10 cellular contexts compared by ENCODE assay signal in genomic region chr10:127991543-127992255, GRCh38.
DNase-seq lines count a peak whose midpoint lies in the region; ATAC-seq and TF ChIP-seq lines count a peak whose summit lies in the region.
"Had no signal": no experiment of that assay in that cellular context is flagged by ENCODE, and none has a peak within 500 bp of the region (broad histone marks: within the 10 kb centered on the region; RNA-seq: fewer than 3 reads in every experiment).

No MANE protein-coding gene starts in this region.

- peaks cover 11% of the 10 kb centered on the region for H3K27me3 Mint-ChIP-seq in activated CD8-positive, alpha-beta T cell treated with anti-CD3 and anti-CD28 coated beads, Interleukin-2, amount 10 ng/mL, durations not matched to agents 7 days and 5 days (ENCODE audit: low read depth)
- H3K27me3 Mint-ChIP-seq in endodermal cell (ENCODE audit: insufficient read depth): no peaks in the 10 kb centered on the region

- peaks cover 31 to 36% of the 10 kb centered on the region in 2 experiments for H3K4me1 ChIP-seq in HCT116 (ENCODE audit: control insufficient read depth in 1 of 2, insufficient read depth in 2 of 2, low read length in 2 of 2)
- H3K4me1 ChIP-seq in left ventricle myocardium inferior: peaks cover 57% of the 10 kb centered on the region
- H3K4me1 ChIP-seq in stomach: peaks cover 0 to 16% (median 13%) of the 10 kb centered on the region in 4 donors
- H3K4me1 ChIP-seq in MM.1S (ENCODE audit: low read length): no peaks in the 10 kb centered on the region
- no peaks in the 10 kb centered on the region for H3K4me1 ChIP-seq in endodermal cell (ENCODE audit: control insufficient read depth, insufficient read depth, low read length)

- intact Hi-C loops in HCT116 (cut with micrococcal nuclease) (no loop called here), left ventricle myocardium inferior (cut with micrococcal nuclease) (no loop called here), stomach (cut with DNase I; ENCODE audit: low total_unique reads) (no loop called here)

- H3K36me3 ChIP-seq in HCT116 (ENCODE audit: control insufficient read depth in 1 of 2, insufficient read depth in 2 of 2, low read length in 2 of 2): no peaks in the 10 kb centered on the region
- H3K36me3 ChIP-seq in left ventricle myocardium inferior: no peaks in the 10 kb centered on the region
- no peaks in the 10 kb centered on the region for H3K36me3 ChIP-seq in stomach
- no peaks in the 10 kb centered on the region for H3K36me3 ChIP-seq in MM.1S (replicated peaks; ENCODE audit: insufficient read depth, low read length)
- no peaks in the 10 kb centered on the region for H3K36me3 ChIP-seq in endodermal cell (ENCODE audit: control insufficient read depth, insufficient read depth, low read length)

- H3K27me3 ChIP-seq in HCT116 (ENCODE audit: insufficient read depth, low read length) (no peaks in the 10 kb centered on the region), left ventricle myocardium inferior (ENCODE audit: low read depth) (no peaks in the 10 kb centered on the region), stomach (no peaks in the 10 kb centered on the region), MM.1S (replicated peaks; ENCODE audit: insufficient read depth, low read length) (no peaks in the 10 kb centered on the region), endodermal cell (ENCODE audit: control insufficient read depth, insufficient read depth, low read length, poor library complexity, severe bottlenecking) (no peaks in the 10 kb centered on the region)

- peak overlapping the region; percentile 20 for H3K4me3 Mint-ChIP-seq in activated CD8-positive, alpha-beta T cell treated with anti-CD3 and anti-CD28 coated beads, Interleukin-2, amount 10 ng/mL, durations not matched to agents 7 days and 5 days
- no peak overlapping the region for H3K4me3 Mint-ChIP-seq in endodermal cell
- H3K4me3 Mint-ChIP-seq: nephron progenitor cell had no signal

- no peak for TF ChIP-seq EP300 in stomach (IDR thresholded peaks at IDR 0.05)

- DNase-seq in HCT116 (ENCODE audit: low read depth, low spot score) (no peak), left ventricle myocardium inferior (no peak), stomach (no peak), MM.1S (no peak), endodermal cell (no peak), COR-L47 (lab: John Stamatoyannopoulos, UW) (no peak)
- no peak for DNase-seq in activated CD8-positive, alpha-beta T cell treated with anti-CD3 and anti-CD28 coated beads, Interleukin-2, amount 10 ng/mL, durations not matched to agents 7 days and 5 days
- DNase-seq: hippocampal formation, NCI-H1417 treated with DMSO at 0.1 percent for 48 hours, nephron progenitor cell had no signal

- peak overlapping the region; percentile 9 to 41; a peak in 3 of 4 replicates for H3K4me3 ChIP-seq in HCT116 (replicated peaks in 1 of 2; ENCODE audit: low read depth in 1 of 2, low read length in 2 of 2)
- H3K4me3 ChIP-seq in left ventricle myocardium inferior: no peak overlapping the region
- H3K4me3 ChIP-seq in stomach: no peak overlapping the region
- H3K4me3 ChIP-seq in MM.1S (ENCODE audit: low read length): no peak overlapping the region
- no peak overlapping the region for H3K4me3 ChIP-seq in endodermal cell (ENCODE audit: low read length)

- H3K9me3 Mint-ChIP-seq in activated CD8-positive, alpha-beta T cell treated with anti-CD3 and anti-CD28 coated beads, Interleukin-2, amount 10 ng/mL, durations not matched to agents 7 days and 5 days (ENCODE audit: insufficient read depth): no peaks in the 10 kb centered on the region
- no peaks in the 10 kb centered on the region for H3K9me3 Mint-ChIP-seq in endodermal cell
- H3K9me3 Mint-ChIP-seq: nephron progenitor cell had no signal

- H3F3A ChIP-seq in MM.1S (ENCODE audit: insufficient read depth, low read length): no peaks in the 10 kb centered on the region

- H3K9me2 ChIP-seq in HCT116 (ENCODE audit: insufficient read depth): no peaks in the 10 kb centered on the region
- H3K9me2 ChIP-seq in MM.1S (replicated peaks; ENCODE audit: insufficient read depth, low read length): no peaks in the 10 kb centered on the region

- no peaks in the 10 kb centered on the region for H3K36me3 Mint-ChIP-seq in activated CD8-positive, alpha-beta T cell treated with anti-CD3 and anti-CD28 coated beads, Interleukin-2, amount 10 ng/mL, durations not matched to agents 7 days and 5 days (ENCODE audit: low read depth)
- H3K36me3 Mint-ChIP-seq in endodermal cell (ENCODE audit: low read depth): no peaks in the 10 kb centered on the region

- no peak for TF ChIP-seq POLR2A in HCT116 (IDR thresholded peaks at IDR 0.05; ENCODE audit: borderline replicate concordance, extremely low read depth, insufficient read depth, insufficient read length)
- TF ChIP-seq POLR2A in stomach (IDR thresholded peaks at IDR 0.05): no peak

- H3K9ac ChIP-seq in HCT116 (ENCODE audit: low read length) (peak overlapping the region; percentile 6), MM.1S (ENCODE audit: low read length) (no peak overlapping the region), endodermal cell (ENCODE audit: extremely low read depth, low read length, poor library complexity, severe bottlenecking) (no peak overlapping the region)

- no peak for TF ChIP-seq RAD21 in HCT116 (IDR thresholded peaks at IDR 0.05; ENCODE audit: low read depth)

- POLR2A ChIA-PET in HCT116 (lab: Charles Lee): interaction anchor here (1.4 kb wide), 1 partner anchor 83 kb away, joined by 3 read pairs; no protein-coding TSS in a partner anchor
- POLR2A ChIA-PET in activated CD8-positive, alpha-beta T cell treated with anti-CD3 and anti-CD28 coated beads, Interleukin-2, amount 10 ng/mL, durations not matched to agents 7 days and 5 days (lab: Charles Lee): no interaction called here

- H2AFZ ChIP-seq in HCT116 (ENCODE audit: low read depth, low read length, poor library complexity, severe bottlenecking) (peak overlapping the region; percentile 70), MM.1S (ENCODE audit: low read length) (no peak overlapping the region)

- CTCF ChIA-PET in HCT116 (lab: Charles Lee): interaction anchor here (0.8 to 2.2 kb wide), 3 partner anchors 8 to 78 kb away, joined by 3 to 6 read pairs (median 3); no protein-coding TSS in a partner anchor
- CTCF ChIA-PET in activated CD8-positive, alpha-beta T cell treated with anti-CD3 and anti-CD28 coated beads, Interleukin-2, amount 10 ng/mL, durations not matched to agents 7 days and 5 days (lab: Charles Lee): interaction anchor here (1.2 to 1.6 kb wide), 4 partner anchors 8 to 85 kb away, joined by 3 to 9 read pairs (median 5); partner anchors contain the start of gene PTPRE

- WGBS in stomach, 5 donors: 78 to 87% (median 84%) methylated on average over 8 of the region's 8 CpGs
- 93 to 96% methylated on average over 6 to 8 of the region's 8 CpGs for WGBS in endodermal cell (ENCODE audit: insufficient coverage in 1 of 2, insufficient read length in 1 of 2), 2 experiments

- H3K27ac ChIP-seq in HCT116 (ENCODE audit: low read depth, low read length) (peak overlapping the region; percentile 55), left ventricle myocardium inferior (replicated peaks) (peak overlapping the region; percentile 53), stomach (peak overlapping the region in 4 of 5 donors; percentile 59 to 75 (median 66)), MM.1S (ENCODE audit: low read length) (no peak overlapping the region), endodermal cell (ENCODE audit: low read depth, low read length) (no peak overlapping the region)

- RAD21 ChIA-PET in HCT116 (lab: Charles Lee; ENCODE audit: low non-redundant PET in 1 of 2, low total read pairs in 2 of 2, uncharacterized antibody in 2 of 2, unreplicated experiment in 2 of 2): no interaction called here

- H3K4me1 Mint-ChIP-seq in activated CD8-positive, alpha-beta T cell treated with anti-CD3 and anti-CD28 coated beads, Interleukin-2, amount 10 ng/mL, durations not matched to agents 7 days and 5 days (ENCODE audit: low read depth): peaks cover 23% of the 10 kb centered on the region
- H3K4me1 Mint-ChIP-seq in endodermal cell: no peaks in the 10 kb centered on the region

- no TSS peak for BruUV-seq in HCT116 (replicated peaks; lab: Mats Ljungman, UMichigan)

- H3K79me2 ChIP-seq in HCT116 (ENCODE audit: insufficient read depth, low read length) (no peaks in the 10 kb centered on the region), MM.1S (ENCODE audit: low read length) (no peaks in the 10 kb centered on the region)

- H3K9me3 ChIP-seq in HCT116 (ENCODE audit: control insufficient read depth in 1 of 2, insufficient read depth in 1 of 2, low read depth in 1 of 2, low read length in 2 of 2): no peaks in the 10 kb centered on the region
- no peaks in the 10 kb centered on the region for H3K9me3 ChIP-seq in left ventricle myocardium inferior (replicated peaks)
- H3K9me3 ChIP-seq in stomach: no peaks in the 10 kb centered on the region
- H3K9me3 ChIP-seq in MM.1S (replicated peaks; ENCODE audit: insufficient read depth, low read length): no peaks in the 10 kb centered on the region
- no peaks in the 10 kb centered on the region for H3K9me3 ChIP-seq in endodermal cell (ENCODE audit: control insufficient read depth, low read length)

- H3K4me2 ChIP-seq in HCT116 (ENCODE audit: low read length) (peak overlapping the region; percentile 71), MM.1S (ENCODE audit: low read depth, low read length) (no peak overlapping the region)

- ATAC-seq in HCT116: peak; percentile 38
- no peak for ATAC-seq in activated CD8-positive, alpha-beta T cell treated with anti-CD3 and anti-CD28 coated beads, Interleukin-2, amount 10 ng/mL, durations not matched to agents 7 days and 5 days

- H4K20me1 ChIP-seq in HCT116 (ENCODE audit: insufficient read depth): no peaks in the 10 kb centered on the region
- no peaks in the 10 kb centered on the region for H4K20me1 ChIP-seq in MM.1S (ENCODE audit: insufficient read depth, low read length)

- no peak for TF ChIP-seq CTCF in HCT116 (IDR thresholded peaks at IDR 0.05 in 2 of 3, conservative IDR thresholded peaks at IDR 0.05 in 1 of 3; ENCODE audit: borderline replicate concordance in 1 of 3, insufficient read depth in 1 of 3, low read depth in 2 of 3, low read length in 2 of 3)
- TF ChIP-seq CTCF in left ventricle myocardium inferior (IDR thresholded peaks at IDR 0.05; ENCODE audit: borderline replicate concordance): no peak
- TF ChIP-seq CTCF in stomach (IDR thresholded peaks at IDR 0.05): no peak
- TF ChIP-seq CTCF in MM.1S (IDR thresholded peaks at IDR 0.05; ENCODE audit: low read length): no peak
- no peak for TF ChIP-seq CTCF in endodermal cell (conservative IDR thresholded peaks at IDR 0.05)

- no peak overlapping the region for H3K27ac Mint-ChIP-seq in activated CD8-positive, alpha-beta T cell treated with anti-CD3 and anti-CD28 coated beads, Interleukin-2, amount 10 ng/mL, durations not matched to agents 7 days and 5 days
- H3K27ac Mint-ChIP-seq in endodermal cell: no peak overlapping the region
- H3K27ac Mint-ChIP-seq: nephron progenitor cell had no signal

TF ChIP-seq in HCT116, 20 proteins besides CTCF, POLR2A, EP300 and RAD21:
- TF ChIP-seq ZNF274 (IDR thresholded peaks at IDR 0.05; ENCODE audit: low read depth, low read length) (no peak), ZFX (IDR thresholded peaks at IDR 0.05) (no peak), CEBPB (IDR thresholded peaks at IDR 0.05; ENCODE audit: low read depth) (0 out of 2 replicates have a peak, but pooled peaks have one; percentile 5)
TF ChIP-seq in HCT116: peak in this region for 1.

Comparison
In these comparisons a context has a peak if more than half of its experiments do, and no peak if none do; other contexts are left out.
1. H3K27ac ChIP-seq: peak in HCT116 (single experiment), left ventricle myocardium inferior (single experiment) and stomach (4 of 5); none in MM.1S (single experiment) and endodermal cell (single experiment).
2. H3K4me3 ChIP-seq: peak in HCT116 (2 of 2); none in left ventricle myocardium inferior (single experiment), stomach (0 of 4), MM.1S (single experiment) and endodermal cell (single experiment).